Comparison of ENCODE assay signal across 8 cellular contexts in genomic region chr10:92239600-92240288, GRCh38.
DNase-seq lines count a peak whose midpoint lies in the region; ATAC-seq and TF ChIP-seq lines count a peak whose summit lies in the region.

No MANE protein-coding gene starts in this region.

- H3K4me3 ChIP-seq in GM12865 (ENCODE audit: low read depth, low read length) (peak overlapping the region; percentile 84), SU-DHL-6 (ENCODE audit: insufficient read depth, low read length, poor library complexity, severe bottlenecking) (peak overlapping the region; percentile 53), astrocyte of the spinal cord (ENCODE audit: low read depth, low read length) (peak overlapping the region; percentile 67), iPS DF 6.9 (ENCODE audit: low read length) (peak overlapping the region; percentile 32; the same call in 1 of the 2 replicates), retinal pigment epithelial cell (ENCODE audit: low read length) (peak overlapping the region; percentile 81)

- H3K27me3 ChIP-seq in SU-DHL-6 (ENCODE audit: low read length): no peaks in the 10 kb centered on the region
- peaks cover 17% of the 10 kb centered on the region for H3K27me3 ChIP-seq in iPS DF 6.9 (ENCODE audit: control insufficient read depth, insufficient read depth, low read length)

- H3K9me3 ChIP-seq in SU-DHL-6 (ENCODE audit: insufficient read depth, low read length) (no peaks in the 10 kb centered on the region), iPS DF 6.9 (ENCODE audit: control insufficient read depth, insufficient read depth, low read length) (no peaks in the 10 kb centered on the region)

- TF ChIP-seq CTCF in GM12865 (IDR thresholded peaks at IDR 0.05; ENCODE audit: insufficient read depth, low read depth, low read length, missing control alignments) (no peak), SU-DHL-6 (IDR thresholded peaks at IDR 0.05; ENCODE audit: insufficient read depth, low read length, poor library complexity, severe bottlenecking) (no peak), astrocyte of the spinal cord (IDR thresholded peaks at IDR 0.05; ENCODE audit: low read depth, low read length) (no peak), retinal pigment epithelial cell (conservative IDR thresholded peaks at IDR 0.05; ENCODE audit: low read depth, low read length) (no peak)

- no peaks in the 10 kb centered on the region for H3K9me2 ChIP-seq in SU-DHL-6 (replicated peaks; ENCODE audit: insufficient read depth, low read length)

- H3K27ac ChIP-seq in SU-DHL-6 (ENCODE audit: low read depth, low read length): no peak overlapping the region
- no peak overlapping the region for H3K27ac ChIP-seq in iPS DF 6.9 (ENCODE audit: low read length)

- no peaks in the 10 kb centered on the region for H3K4me1 ChIP-seq in iPS DF 6.9 (ENCODE audit: control insufficient read depth, insufficient read depth, low read length)

- no peaks in the 10 kb centered on the region for H3K36me3 ChIP-seq in SU-DHL-6 (ENCODE audit: low read length)
- no peaks in the 10 kb centered on the region for H3K36me3 ChIP-seq in iPS DF 6.9 (ENCODE audit: control insufficient read depth, insufficient read depth, low read length)

- peak overlapping the region; percentile 66 for H2AFZ ChIP-seq in SU-DHL-6 (ENCODE audit: low read depth, low read length, severe bottlenecking)

- no CpG with 5 or more reads among the region's 69 CpGs for WGBS in iPS DF 6.9 (ENCODE audit: insufficient coverage, insufficient read length)

- H3K9ac ChIP-seq in SU-DHL-6 (ENCODE audit: low read length): peak overlapping the region; percentile 44

- H3K79me2 ChIP-seq in SU-DHL-6 (ENCODE audit: insufficient read depth, low read length): no peaks in the 10 kb centered on the region

- peak; percentile 36 for ATAC-seq in HG02885 (IDR thresholded peaks at IDR 0.05; ENCODE audit: poor library complexity, unreplicated experiment)
- ATAC-seq in HG03039 (IDR thresholded peaks at IDR 0.05; ENCODE audit: unreplicated experiment): no peak

- peak overlapping the region; percentile 93 for H3K4me2 ChIP-seq in SU-DHL-6 (ENCODE audit: low read depth, low read length, poor library complexity, severe bottlenecking)

- in situ Hi-C loops in astrocyte of the spinal cord (cut with HindIII; ENCODE audit: low sequenced_read_pairs): no loop called here

- DNase-seq in GM12865 (ENCODE audit: low read depth): peak; percentile 49
- no peak for DNase-seq in astrocyte of the spinal cord (ENCODE audit: low read depth, low spot score)
- DNase-seq in iPS DF 6.9 (ENCODE audit: low read depth, low spot score): no peak
- DNase-seq in retinal pigment epithelial cell (ENCODE audit: low read depth): no peak
- DNase-seq in NCI-H446 (lab: John Stamatoyannopoulos, UW): no peak

- H3F3A ChIP-seq in SU-DHL-6 (ENCODE audit: insufficient read depth): peaks cover 16% of the 10 kb centered on the region

- 0 out of 2 replicates have a peak, but pooled peaks cover 2% of the 10 kb centered on the region for H4K20me1 ChIP-seq in SU-DHL-6 (ENCODE audit: low read depth, low read length)

Comparison
In these comparisons a context has a peak if more than half of its experiments do, and no peak if none do; other contexts are left out.
1. H3K4me3 ChIP-seq: peak in every context shown above with its lines; median percentile 84 in GM12865; 81 in retinal pigment epithelial cell; 67 in astrocyte of the spinal cord; 53 in SU-DHL-6; 32 in iPS DF 6.9.